ENCODE assay signal across 2 cellular contexts in genomic region chr2:10449838-10450691, GRCh38.
TF ChIP-seq lines count a peak whose summit lies in the region.

No MANE protein-coding gene starts in this region.

TF ChIP-seq in GM23338, 12 proteins besides CTCF, POLR2A, EP300 and RAD21:
- no peak for TF ChIP-seq REST (IDR thresholded peaks at IDR 0.05; ENCODE audit: unreplicated experiment)
- no peak for TF ChIP-seq ZNF462 (CRISPR knock-in tag; IDR thresholded peaks at IDR 0.05)

TF ChIP-seq in H1, 55 proteins besides CTCF, POLR2A, EP300 and RAD21:
- TF ChIP-seq TEAD4 (IDR thresholded peaks at IDR 0.05; ENCODE audit: low read depth, low read length) (no peak), KDM4A (IDR thresholded peaks at IDR 0.05; ENCODE audit: low read depth, low read length, severe bottlenecking) (no peak), RNF2 (IDR thresholded peaks at IDR 0.05; ENCODE audit: borderline replicate concordance, low read depth, low read length, missing control alignments, poor library complexity, severe bottlenecking) (no peak), POU5F1 (IDR thresholded peaks at IDR 0.05; ENCODE audit: low read depth, low read length) (no peak), ZNF274 (IDR thresholded peaks at IDR 0.05; ENCODE audit: borderline replicate concordance, extremely low read depth, low read length) (no peak), CTBP2 (IDR thresholded peaks at IDR 0.05; ENCODE audit: borderline replicate concordance, insufficient read depth, insufficient read length, low read length) (no peak), ATF2 (IDR thresholded peaks at IDR 0.05; ENCODE audit: low read length) (no peak), MAFK (IDR thresholded peaks at IDR 0.05; ENCODE audit: low read depth, low read length) (no peak), USF2 (IDR thresholded peaks at IDR 0.05; ENCODE audit: low read length) (no peak), MAX (IDR thresholded peaks at IDR 0.05) (no peak), CEBPB (IDR thresholded peaks at IDR 0.05; ENCODE audit: low read depth, low read length) (no peak), KDM5A (IDR thresholded peaks at IDR 0.05; ENCODE audit: low read length) (no peak), EGR1 (IDR thresholded peaks at IDR 0.05; ENCODE audit: borderline replicate concordance, low read depth, low read length) (no peak)
